1 cellular context compared by ENCODE assay signal in genomic region chr7:156666368-156667109, GRCh38.
A peak's percentile ranks its signal among the peaks of the same experiment; 100 is the strongest.
TF ChIP-seq lines count a peak whose summit lies in the region.

No MANE protein-coding gene starts in this region.

TF ChIP-seq in HepG2, 621 proteins besides CTCF, POLR2A, EP300 and RAD21 (continued from another document and continues in another):
- TF ChIP-seq THAP9 (CRISPR knock-in tag; IDR thresholded peaks at IDR 0.05; ENCODE audit: borderline replicate concordance) (no peak), ZNF512B (CRISPR knock-in tag; IDR thresholded peaks at IDR 0.05; ENCODE audit: borderline replicate concordance) (no peak), ZFY (CRISPR knock-in tag; IDR thresholded peaks at IDR 0.05) (peak; percentile 36; the same call in 1 of the 2 replicates), SP4 (CRISPR knock-in tag; IDR thresholded peaks at IDR 0.05) (no peak), HOXA9 (CRISPR knock-in tag; IDR thresholded peaks at IDR 0.05; ENCODE audit: borderline replicate concordance) (no peak), ZNF644 (CRISPR knock-in tag; IDR thresholded peaks at IDR 0.05; ENCODE audit: low read depth) (0 out of 2 replicates have a peak, but pooled peaks have one; percentile 16), ZNF562 (CRISPR knock-in tag; IDR thresholded peaks at IDR 0.05; ENCODE audit: borderline replicate concordance) (no peak), IKZF5 (CRISPR knock-in tag; IDR thresholded peaks at IDR 0.05) (peak; percentile 60; the same call in 1 of the 2 replicates), ZNF883 (CRISPR knock-in tag; IDR thresholded peaks at IDR 0.05; ENCODE audit: not compliant biosample characterization) (no peak), EED (CRISPR knock-in tag; IDR thresholded peaks at IDR 0.05) (no peak), HMG20B (CRISPR knock-in tag; conservative IDR thresholded peaks at IDR 0.05) (peak; percentile 63), ZNF572 (CRISPR knock-in tag; IDR thresholded peaks at IDR 0.05) (no peak), ZNF503 (CRISPR knock-in tag; IDR thresholded peaks at IDR 0.05) (peak; percentile 89), HMG20A (CRISPR knock-in tag; IDR thresholded peaks at IDR 0.05; ENCODE audit: borderline replicate concordance) (peak; percentile 51; the same call in 1 of the 2 replicates), KDM5B (CRISPR knock-in tag; IDR thresholded peaks at IDR 0.05; ENCODE audit: borderline replicate concordance) (no peak), ZNF574 (CRISPR knock-in tag; IDR thresholded peaks at IDR 0.05) (no peak), ZNF275 (CRISPR knock-in tag; IDR thresholded peaks at IDR 0.05; ENCODE audit: borderline replicate concordance) (no peak), SPEN (CRISPR knock-in tag; IDR thresholded peaks at IDR 0.05; ENCODE audit: low read depth) (no peak), CBFB (CRISPR knock-in tag; IDR thresholded peaks at IDR 0.05) (peak; percentile 37; the same call in 1 of the 2 replicates), ZNF274 (CRISPR knock-in tag; IDR thresholded peaks at IDR 0.05) (no peak), PRMT3 (CRISPR knock-in tag; IDR thresholded peaks at IDR 0.05; ENCODE audit: borderline replicate concordance, low read depth) (no peak), CHD2 (IDR thresholded peaks at IDR 0.05; ENCODE audit: low read depth, low read length) (no peak), BCL3 (CRISPR knock-in tag; IDR thresholded peaks at IDR 0.05) (0 out of 2 replicates have a peak, but pooled peaks have one; percentile 26), ONECUT2 (CRISPR knock-in tag; IDR thresholded peaks at IDR 0.05) (peak; percentile 16; the same call in 1 of the 2 replicates), ZNF234 (CRISPR knock-in tag; conservative IDR thresholded peaks at IDR 0.05) (no peak), ZNF792 (CRISPR knock-in tag; IDR thresholded peaks at IDR 0.05) (0 out of 2 replicates have a peak, but pooled peaks have one; percentile 42), HNF4G (IDR thresholded peaks at IDR 0.05; ENCODE audit: borderline replicate concordance, low read depth, low read length) (no peak), HNF4G (CRISPR knock-in tag; IDR thresholded peaks at IDR 0.05; ENCODE audit: borderline replicate concordance, low read depth) (0 out of 2 replicates have a peak, but pooled peaks have one; percentile 45), NR2F6 (IDR thresholded peaks at IDR 0.05) (peak; percentile 94), NR2F6 (CRISPR knock-in tag; IDR thresholded peaks at IDR 0.05) (peak; percentile 86), REPIN1 (CRISPR knock-in tag; IDR thresholded peaks at IDR 0.05; ENCODE audit: borderline replicate concordance, low read depth) (no peak; the same call in 1 of the 2 replicates), PAXIP1 (CRISPR knock-in tag; conservative IDR thresholded peaks at IDR 0.05) (peak; percentile 64), ZNF138 (CRISPR knock-in tag; IDR thresholded peaks at IDR 0.05; ENCODE audit: low read depth) (no peak), TBX2 (CRISPR knock-in tag; IDR thresholded peaks at IDR 0.05; ENCODE audit: borderline replicate concordance) (peak; percentile 83), ZSCAN22 (CRISPR knock-in tag; IDR thresholded peaks at IDR 0.05) (no peak), GATAD2A (CRISPR knock-in tag; IDR thresholded peaks at IDR 0.05) (peak; percentile 65), KDM6A (CRISPR knock-in tag; IDR thresholded peaks at IDR 0.05; ENCODE audit: low read depth) (no peak), TIGD3 (CRISPR knock-in tag; IDR thresholded peaks at IDR 0.05; ENCODE audit: borderline replicate concordance) (no peak), ZFP41 (CRISPR knock-in tag; IDR thresholded peaks at IDR 0.05; ENCODE audit: borderline replicate concordance) (no peak), U2AF1 (optimal IDR thresholded peaks at IDR 0.05; ENCODE audit: low read depth, low read length) (no peak), ZNF605 (CRISPR knock-in tag; IDR thresholded peaks at IDR 0.05) (no peak), KDM2A (CRISPR knock-in tag; IDR thresholded peaks at IDR 0.05; ENCODE audit: borderline replicate concordance, low read depth) (0 out of 2 replicates have a peak, but pooled peaks have one; percentile 35), TSC22D2 (CRISPR knock-in tag; IDR thresholded peaks at IDR 0.05; ENCODE audit: borderline replicate concordance) (no peak), MTF1 (CRISPR knock-in tag; IDR thresholded peaks at IDR 0.05) (no peak), JUNB (CRISPR knock-in tag; IDR thresholded peaks at IDR 0.05; ENCODE audit: borderline replicate concordance) (no peak), ZNF703 (CRISPR knock-in tag; IDR thresholded peaks at IDR 0.05; ENCODE audit: borderline replicate concordance) (0 out of 2 replicates have a peak, but pooled peaks have one; percentile 32)
